ENCODE assay signal across 15 cellular contexts in the genomic region with DNA sequence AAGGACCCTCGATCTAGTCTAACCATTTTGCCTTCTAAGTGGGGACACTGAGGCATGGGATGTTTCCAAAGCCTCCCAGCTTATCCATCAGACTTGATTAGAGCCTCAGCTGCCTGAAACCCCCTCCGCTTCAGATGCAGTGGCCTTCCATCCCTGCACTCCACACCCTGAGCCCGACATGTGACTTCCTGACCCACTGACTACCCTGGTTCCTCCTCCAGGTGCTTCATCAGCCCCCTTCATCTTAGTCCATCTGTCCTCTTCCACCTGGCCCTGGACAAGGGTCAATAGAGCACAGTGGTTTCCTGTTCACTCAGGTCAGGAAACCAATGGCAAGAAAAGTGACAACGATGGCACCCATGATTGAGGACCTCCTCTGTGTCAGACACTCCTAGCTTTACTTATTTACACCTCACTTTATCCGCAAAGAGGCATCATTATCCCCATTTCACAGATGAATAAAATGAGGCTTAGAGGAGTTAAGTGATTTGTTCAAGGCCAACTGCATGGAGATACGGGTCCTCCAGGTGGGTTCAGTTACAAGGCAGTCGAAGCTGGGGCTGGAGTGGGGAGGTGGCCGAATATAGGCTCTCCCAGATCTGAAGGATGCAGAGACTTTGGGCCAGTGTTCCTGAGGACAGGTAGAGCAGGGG.
DNase-seq lines count a peak whose midpoint lies in the region; ATAC-seq and TF ChIP-seq lines count a peak whose summit lies in the region.
"Had no signal": no experiment of that assay in that cellular context is flagged by ENCODE, and none has a peak within 500 bp of the region (broad histone marks: within the 10 kb centered on the region; RNA-seq: fewer than 3 reads in every experiment).

No MANE protein-coding gene starts in this region.

- no peaks in the 10 kb centered on the region for H3K9me3 ChIP-seq in KOPT-K1 (ENCODE audit: insufficient read depth, low read length, poor library complexity, severe bottlenecking)
- H3K9me3 ChIP-seq: body of pancreas, gastrocnemius medialis had no signal

- no peaks in the 10 kb centered on the region for H3K9me3 Mint-ChIP-seq in activated T-helper 17 cell treated with anti-CD3 and anti-CD28 coated beads, Interleukin-2, amount 50 U/mL, for 72 hours
- H3K9me3 Mint-ChIP-seq in GM23338 = no peaks in the 10 kb centered on the region; the same call in 2 of the 3 replicates

- H3F3A ChIP-seq in GM23338 (replicated peaks; ENCODE audit: low read depth) = 0 out of 2 replicates have a peak, but pooled peaks cover 3% of the 10 kb centered on the region

- no peaks in the 10 kb centered on the region for H3K36me3 Mint-ChIP-seq in activated T-helper 17 cell treated with anti-CD3 and anti-CD28 coated beads, Interleukin-2, amount 50 U/mL, for 72 hours (ENCODE audit: low read depth)
- H3K36me3 Mint-ChIP-seq in GM23338 (ENCODE audit: low read depth) = no peaks in the 10 kb centered on the region; the same call in 2 of the 3 replicates

- no peak overlapping the region for H3K4me2 ChIP-seq in GM23338

- H3K36me3 ChIP-seq in KOPT-K1 (ENCODE audit: insufficient read depth, low read length) (no peaks in the 10 kb centered on the region), rectal smooth muscle tissue (ENCODE audit: control insufficient read depth, insufficient read depth, low read length) (no peaks in the 10 kb centered on the region), GM23338 (ENCODE audit: insufficient read depth) (no peaks in the 10 kb centered on the region)
- H3K36me3 ChIP-seq: gastrocnemius medialis had no signal

- H3K27ac ChIP-seq in KOPT-K1 (ENCODE audit: low read depth, low read length, poor library complexity, severe bottlenecking) (peak overlapping the region; percentile 22), rectal smooth muscle tissue (ENCODE audit: low read depth, low read length) (no peak overlapping the region), GM23338 (ENCODE audit: low read depth) (no peak overlapping the region)
- H3K27ac ChIP-seq: body of pancreas, gastrocnemius medialis, parathyroid adenoma had no signal

- H3K4me1 ChIP-seq in rectal smooth muscle tissue (ENCODE audit: control insufficient read depth, insufficient read depth, low read length) (no peaks in the 10 kb centered on the region), GM23338 (ENCODE audit: insufficient read depth) (peaks cover 19% of the 10 kb centered on the region)
- H3K4me1 ChIP-seq: body of pancreas, gastrocnemius medialis, parathyroid adenoma had no signal

- H4K20me1 ChIP-seq in GM23338 (replicated peaks; ENCODE audit: insufficient read depth) = no peaks in the 10 kb centered on the region

- peaks cover 24% of the 10 kb centered on the region for H3K4me1 Mint-ChIP-seq in activated T-helper 17 cell treated with anti-CD3 and anti-CD28 coated beads, Interleukin-2, amount 50 U/mL, for 72 hours
- H3K4me1 Mint-ChIP-seq in GM23338 = peaks cover 17% of the 10 kb centered on the region

- ATAC-seq in activated T-helper 17 cell treated with anti-CD3 and anti-CD28 coated beads, Interleukin-2, amount 50 U/mL, for 72 hours (replicated peaks) = no peak
- ATAC-seq in GM23338 (no peak), GM19467 (IDR thresholded peaks at IDR 0.05; ENCODE audit: unreplicated experiment) (no peak)
- ATAC-seq: body of pancreas, gastrocnemius medialis had no signal

- peak overlapping the region; percentile 74 for H3K4me3 Mint-ChIP-seq in activated T-helper 17 cell treated with anti-CD3 and anti-CD28 coated beads, Interleukin-2, amount 50 U/mL, for 72 hours
- H3K4me3 Mint-ChIP-seq in GM23338 = no peak overlapping the region

- no peaks in the 10 kb centered on the region for H3K79me2 ChIP-seq in GM23338 (replicated peaks; ENCODE audit: insufficient read depth)
- H3K79me2 ChIP-seq: parathyroid adenoma had no signal

- H3K9ac ChIP-seq in rectal smooth muscle tissue (ENCODE audit: low read length) = no peak overlapping the region
- H3K9ac ChIP-seq: parathyroid adenoma had no signal

- H3K27ac Mint-ChIP-seq in activated T-helper 17 cell treated with anti-CD3 and anti-CD28 coated beads, Interleukin-2, amount 50 U/mL, for 72 hours = peak overlapping the region; percentile 66
- no peak overlapping the region for H3K27ac Mint-ChIP-seq in GM23338

- H3K4me3 ChIP-seq in rectal smooth muscle tissue (ENCODE audit: low read length) (peak overlapping the region; percentile 36), GM23338 (no peak overlapping the region)
- H3K4me3 ChIP-seq: body of pancreas, gastrocnemius medialis had no signal

- TF ChIP-seq CTCF in GM23338 (conservative IDR thresholded peaks at IDR 0.05; ENCODE audit: low read depth in 2 of 2) = no peak

- H3K27me3 ChIP-seq in rectal smooth muscle tissue (ENCODE audit: control insufficient read depth, insufficient read depth, low read length) (no peaks in the 10 kb centered on the region), GM23338 (ENCODE audit: insufficient read depth) (no peaks in the 10 kb centered on the region)
- H3K27me3 ChIP-seq: body of pancreas, gastrocnemius medialis had no signal

- DNase-seq in activated CD4-positive, alpha-beta T cell treated with anti-CD3 and anti-CD28 coated beads for 48 hours = peak; percentile 5
- no peak for DNase-seq in activated CD4-positive, alpha-beta T cell treated with anti-CD3 and anti-CD28 coated beads, Interleukin-2, amount 50 U/mL, for 4 hours
- DNase-seq in DMS53 treated with DMSO at 0.1 percent for 48 hours (lab: John Stamatoyannopoulos, UW; ENCODE audit: unreplicated experiment) (no peak), GM23338 (ENCODE audit: low spot score) (no peak)
- DNase-seq: body of pancreas, gastrocnemius medialis, midbrain, NCI-H1436, T1000, trophoblast cell had no signal

- no peaks in the 10 kb centered on the region for H3K27me3 Mint-ChIP-seq in activated T-helper 17 cell treated with anti-CD3 and anti-CD28 coated beads, Interleukin-2, amount 50 U/mL, for 72 hours
- peaks cover 4% of the 10 kb centered on the region for H3K27me3 Mint-ChIP-seq in GM23338 (ENCODE audit: insufficient read depth, low read depth, poor library complexity)

- no peaks in the 10 kb centered on the region for H3K9me2 ChIP-seq in GM23338 (ENCODE audit: insufficient read depth)

- no peak overlapping the region for H2AFZ ChIP-seq in GM23338
- H2AFZ ChIP-seq: parathyroid adenoma had no signal

TF ChIP-seq in GM23338, 12 proteins besides CTCF, POLR2A, EP300 and RAD21 (continues in another document):
- TF ChIP-seq, protein P1, sequence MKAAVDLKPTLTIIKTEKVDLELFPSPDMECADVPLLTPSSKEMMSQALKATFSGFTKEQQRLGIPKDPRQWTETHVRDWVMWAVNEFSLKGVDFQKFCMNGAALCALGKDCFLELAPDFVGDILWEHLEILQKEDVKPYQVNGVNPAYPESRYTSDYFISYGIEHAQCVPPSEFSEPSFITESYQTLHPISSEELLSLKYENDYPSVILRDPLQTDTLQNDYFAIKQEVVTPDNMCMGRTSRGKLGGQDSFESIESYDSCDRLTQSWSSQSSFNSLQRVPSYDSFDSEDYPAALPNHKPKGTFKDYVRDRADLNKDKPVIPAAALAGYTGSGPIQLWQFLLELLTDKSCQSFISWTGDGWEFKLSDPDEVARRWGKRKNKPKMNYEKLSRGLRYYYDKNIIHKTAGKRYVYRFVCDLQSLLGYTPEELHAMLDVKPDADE (IDR thresholded peaks at IDR 0.05) = no peak
- TF ChIP-seq JUNB (IDR thresholded peaks at IDR 0.05; ENCODE audit: unreplicated experiment) (no peak), POLR2AphosphoS5 (IDR thresholded peaks at IDR 0.05; ENCODE audit: low read depth) (no peak)
